Comparison of ENCODE assay signal across 1 cellular context in the genomic region with DNA sequence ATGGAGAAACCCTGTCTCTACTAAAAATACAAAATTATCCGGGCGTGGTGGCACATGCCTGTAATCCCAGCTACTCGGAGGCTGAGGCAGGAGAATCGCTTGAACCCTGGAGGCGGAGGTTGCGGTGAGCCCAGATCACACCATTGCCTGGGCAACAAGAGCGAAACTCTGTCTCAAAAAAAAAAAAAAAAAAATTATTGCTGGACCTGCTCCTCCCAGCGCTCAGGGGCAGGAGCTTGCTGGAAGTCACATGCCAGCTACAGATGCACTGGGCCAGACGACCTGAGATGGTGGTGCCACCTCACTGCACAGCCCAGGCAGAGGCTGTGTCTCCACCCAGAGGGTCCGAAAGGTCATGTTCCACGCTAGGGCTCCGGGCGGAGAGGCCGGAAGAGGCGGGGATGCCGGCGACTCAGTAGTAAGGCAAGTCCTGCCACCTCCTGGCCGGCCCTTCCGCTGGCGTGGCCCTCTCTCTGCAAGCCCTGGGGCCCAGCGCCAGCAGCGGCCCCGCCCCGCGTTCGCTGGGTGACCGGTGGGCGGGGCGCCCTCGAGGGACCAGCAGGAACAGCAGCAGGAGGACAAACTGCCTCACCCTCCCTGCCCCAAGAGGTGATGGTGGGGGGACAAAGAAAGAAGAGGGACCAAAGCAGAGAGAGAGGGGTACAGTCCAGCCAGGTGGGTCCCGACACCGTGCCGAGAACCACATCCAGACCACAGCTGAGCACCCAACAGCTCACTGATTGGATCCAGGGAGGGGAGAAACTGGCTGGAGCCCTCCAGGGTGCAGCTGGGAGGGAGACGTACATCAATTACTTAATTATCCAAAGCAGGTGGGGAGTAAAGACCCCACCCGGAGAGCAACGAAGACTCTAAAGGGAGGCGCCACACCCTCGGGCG.
TF ChIP-seq lines count a peak whose summit lies in the region.

No MANE protein-coding gene starts in this region.

TF ChIP-seq in K562, 482 proteins besides CTCF, POLR2A, EP300 and RAD21 (continued from another document and continues in another):
- TF ChIP-seq ZBTB34 (CRISPR knock-in tag; IDR thresholded peaks at IDR 0.05) (no peak), ZC3H4 (CRISPR knock-in tag; IDR thresholded peaks at IDR 0.05; ENCODE audit: borderline replicate concordance) (no peak), MTA3 (IDR thresholded peaks at IDR 0.05; ENCODE audit: borderline replicate concordance) (peak; percentile 82; the same call in 1 of the 2 replicates), RNF2 (IDR thresholded peaks at IDR 0.05) (peak; percentile 77), BRD4 (IDR thresholded peaks at IDR 0.05) (no peak), ZKSCAN3 (CRISPR knock-in tag; IDR thresholded peaks at IDR 0.05) (no peak), ZNF717 (CRISPR knock-in tag; IDR thresholded peaks at IDR 0.05) (no peak), LARP7 (IDR thresholded peaks at IDR 0.05) (0 out of 2 replicates have a peak, but pooled peaks have one; percentile 46), ADNP (tag; IDR thresholded peaks at IDR 0.05) (no peak), ZBED1 (IDR thresholded peaks at IDR 0.05) (no peak), SMAD2 (IDR thresholded peaks at IDR 0.05; ENCODE audit: low read depth, low read length) (no peak), ESRRB (CRISPR knock-in tag; IDR thresholded peaks at IDR 0.05; ENCODE audit: borderline replicate concordance) (no peak), E4F1 (CRISPR knock-in tag; IDR thresholded peaks at IDR 0.05; ENCODE audit: borderline replicate concordance) (no peak), PCBP2 (IDR thresholded peaks at IDR 0.05; ENCODE audit: low read depth, low read length, poor library complexity, severe bottlenecking) (no peak), ZNF696 (CRISPR knock-in tag; conservative IDR thresholded peaks at IDR 0.05) (no peak), SMAD1 (IDR thresholded peaks at IDR 0.05; ENCODE audit: low read depth, low read length, partially characterized antibody) (no peak), TBP (optimal IDR thresholded peaks at IDR 0.05; ENCODE audit: low read depth, low read length) (peak; percentile 75), ZNF408 (CRISPR knock-in tag; IDR thresholded peaks at IDR 0.05; ENCODE audit: low read depth) (no peak), RBFOX2 (IDR thresholded peaks at IDR 0.05; ENCODE audit: low read depth, low read length) (peak; percentile 78), SRSF1 (IDR thresholded peaks at IDR 0.05; ENCODE audit: low read depth, low read length) (no peak), ZBTB33 (CRISPR knock-in tag; IDR thresholded peaks at IDR 0.05) (no peak; the same call in 1 of the 2 replicates), ZNF766 (CRISPR knock-in tag; conservative IDR thresholded peaks at IDR 0.05) (no peak)
- TF ChIP-seq, protein P1, sequence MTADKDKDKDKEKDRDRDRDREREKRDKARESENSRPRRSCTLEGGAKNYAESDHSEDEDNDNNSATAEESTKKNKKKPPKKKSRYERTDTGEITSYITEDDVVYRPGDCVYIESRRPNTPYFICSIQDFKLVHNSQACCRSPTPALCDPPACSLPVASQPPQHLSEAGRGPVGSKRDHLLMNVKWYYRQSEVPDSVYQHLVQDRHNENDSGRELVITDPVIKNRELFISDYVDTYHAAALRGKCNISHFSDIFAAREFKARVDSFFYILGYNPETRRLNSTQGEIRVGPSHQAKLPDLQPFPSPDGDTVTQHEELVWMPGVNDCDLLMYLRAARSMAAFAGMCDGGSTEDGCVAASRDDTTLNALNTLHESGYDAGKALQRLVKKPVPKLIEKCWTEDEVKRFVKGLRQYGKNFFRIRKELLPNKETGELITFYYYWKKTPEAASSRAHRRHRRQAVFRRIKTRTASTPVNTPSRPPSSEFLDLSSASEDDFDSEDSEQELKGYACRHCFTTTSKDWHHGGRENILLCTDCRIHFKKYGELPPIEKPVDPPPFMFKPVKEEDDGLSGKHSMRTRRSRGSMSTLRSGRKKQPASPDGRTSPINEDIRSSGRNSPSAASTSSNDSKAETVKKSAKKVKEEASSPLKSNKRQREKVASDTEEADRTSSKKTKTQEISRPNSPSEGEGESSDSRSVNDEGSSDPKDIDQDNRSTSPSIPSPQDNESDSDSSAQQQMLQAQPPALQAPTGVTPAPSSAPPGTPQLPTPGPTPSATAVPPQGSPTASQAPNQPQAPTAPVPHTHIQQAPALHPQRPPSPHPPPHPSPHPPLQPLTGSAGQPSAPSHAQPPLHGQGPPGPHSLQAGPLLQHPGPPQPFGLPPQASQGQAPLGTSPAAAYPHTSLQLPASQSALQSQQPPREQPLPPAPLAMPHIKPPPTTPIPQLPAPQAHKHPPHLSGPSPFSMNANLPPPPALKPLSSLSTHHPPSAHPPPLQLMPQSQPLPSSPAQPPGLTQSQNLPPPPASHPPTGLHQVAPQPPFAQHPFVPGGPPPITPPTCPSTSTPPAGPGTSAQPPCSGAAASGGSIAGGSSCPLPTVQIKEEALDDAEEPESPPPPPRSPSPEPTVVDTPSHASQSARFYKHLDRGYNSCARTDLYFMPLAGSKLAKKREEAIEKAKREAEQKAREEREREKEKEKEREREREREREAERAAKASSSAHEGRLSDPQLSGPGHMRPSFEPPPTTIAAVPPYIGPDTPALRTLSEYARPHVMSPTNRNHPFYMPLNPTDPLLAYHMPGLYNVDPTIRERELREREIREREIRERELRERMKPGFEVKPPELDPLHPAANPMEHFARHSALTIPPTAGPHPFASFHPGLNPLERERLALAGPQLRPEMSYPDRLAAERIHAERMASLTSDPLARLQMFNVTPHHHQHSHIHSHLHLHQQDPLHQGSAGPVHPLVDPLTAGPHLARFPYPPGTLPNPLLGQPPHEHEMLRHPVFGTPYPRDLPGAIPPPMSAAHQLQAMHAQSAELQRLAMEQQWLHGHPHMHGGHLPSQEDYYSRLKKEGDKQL (CRISPR knock-in tag; IDR thresholded peaks at IDR 0.05; ENCODE audit: borderline replicate concordance), result 0 out of 2 replicates have a peak, but pooled peaks have one; percentile 18
- TF ChIP-seq, protein P2, sequence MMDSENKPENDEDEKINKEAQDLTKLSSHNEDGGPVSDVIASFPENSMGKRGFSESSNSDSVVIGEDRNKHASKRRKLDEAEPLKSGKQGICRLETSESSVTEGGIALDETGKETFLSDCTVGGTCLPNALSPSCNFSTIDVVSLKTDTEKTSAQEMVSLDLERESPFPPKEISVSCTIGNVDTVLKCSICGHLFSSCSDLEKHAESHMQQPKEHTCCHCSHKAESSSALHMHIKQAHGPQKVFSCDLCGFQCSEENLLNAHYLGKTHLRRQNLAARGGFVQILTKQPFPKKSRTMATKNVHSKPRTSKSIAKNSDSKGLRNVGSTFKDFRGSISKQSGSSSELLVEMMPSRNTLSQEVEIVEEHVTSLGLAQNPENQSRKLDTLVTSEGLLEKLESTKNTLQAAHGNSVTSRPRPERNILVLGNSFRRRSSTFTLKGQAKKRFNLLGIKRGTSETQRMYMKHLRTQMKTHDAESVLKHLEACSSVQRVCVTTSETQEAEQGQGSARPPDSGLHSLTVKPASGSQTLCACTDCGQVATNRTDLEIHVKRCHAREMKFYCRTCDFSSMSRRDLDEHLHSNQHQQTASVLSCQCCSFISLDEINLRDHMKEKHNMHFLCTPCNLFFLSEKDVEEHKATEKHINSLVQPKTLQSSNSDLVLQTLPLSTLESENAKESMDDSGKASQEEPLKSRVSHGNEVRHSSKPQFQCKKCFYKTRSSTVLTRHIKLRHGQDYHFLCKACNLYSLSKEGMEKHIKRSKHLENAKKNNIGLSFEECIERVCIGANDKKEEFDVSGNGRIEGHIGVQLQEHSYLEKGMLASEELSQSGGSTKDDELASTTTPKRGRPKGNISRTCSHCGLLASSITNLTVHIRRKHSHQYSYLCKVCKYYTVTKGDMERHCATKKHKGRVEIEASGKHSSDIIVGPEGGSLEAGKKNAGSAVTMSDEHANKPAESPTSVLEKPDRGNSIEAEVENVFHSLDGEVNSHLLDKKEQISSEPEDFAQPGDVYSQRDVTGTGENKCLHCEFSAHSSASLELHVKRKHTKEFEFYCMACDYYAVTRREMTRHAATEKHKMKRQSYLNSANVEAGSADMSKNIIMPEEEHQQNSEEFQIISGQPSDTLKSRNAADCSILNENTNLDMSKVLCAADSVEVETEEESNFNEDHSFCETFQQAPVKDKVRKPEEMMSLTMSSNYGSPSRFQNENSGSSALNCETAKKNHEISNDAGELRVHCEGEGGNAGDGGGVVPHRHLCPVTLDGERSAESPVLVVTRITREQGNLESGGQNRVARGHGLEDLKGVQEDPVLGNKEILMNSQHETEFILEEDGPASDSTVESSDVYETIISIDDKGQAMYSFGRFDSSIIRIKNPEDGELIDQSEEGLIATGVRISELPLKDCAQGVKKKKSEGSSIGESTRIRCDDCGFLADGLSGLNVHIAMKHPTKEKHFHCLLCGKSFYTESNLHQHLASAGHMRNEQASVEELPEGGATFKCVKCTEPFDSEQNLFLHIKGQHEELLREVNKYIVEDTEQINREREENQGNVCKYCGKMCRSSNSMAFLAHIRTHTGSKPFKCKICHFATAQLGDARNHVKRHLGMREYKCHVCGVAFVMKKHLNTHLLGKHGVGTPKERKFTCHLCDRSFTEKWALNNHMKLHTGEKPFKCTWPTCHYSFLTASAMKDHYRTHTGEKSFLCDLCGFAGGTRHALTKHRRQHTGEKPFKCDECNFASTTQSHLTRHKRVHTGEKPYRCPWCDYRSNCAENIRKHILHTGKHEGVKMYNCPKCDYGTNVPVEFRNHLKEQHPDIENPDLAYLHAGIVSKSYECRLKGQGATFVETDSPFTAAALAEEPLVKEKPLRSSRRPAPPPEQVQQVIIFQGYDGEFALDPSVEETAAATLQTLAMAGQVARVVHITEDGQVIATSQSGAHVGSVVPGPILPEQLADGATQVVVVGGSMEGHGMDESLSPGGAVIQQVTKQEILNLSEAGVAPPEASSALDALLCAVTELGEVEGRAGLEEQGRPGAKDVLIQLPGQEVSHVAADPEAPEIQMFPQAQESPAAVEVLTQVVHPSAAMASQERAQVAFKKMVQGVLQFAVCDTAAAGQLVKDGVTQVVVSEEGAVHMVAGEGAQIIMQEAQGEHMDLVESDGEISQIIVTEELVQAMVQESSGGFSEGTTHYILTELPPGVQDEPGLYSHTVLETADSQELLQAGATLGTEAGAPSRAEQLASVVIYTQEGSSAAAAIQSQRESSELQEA (IDR thresholded peaks at IDR 0.05; ENCODE audit: low read depth), result no peak
- TF ChIP-seq, protein P3, sequence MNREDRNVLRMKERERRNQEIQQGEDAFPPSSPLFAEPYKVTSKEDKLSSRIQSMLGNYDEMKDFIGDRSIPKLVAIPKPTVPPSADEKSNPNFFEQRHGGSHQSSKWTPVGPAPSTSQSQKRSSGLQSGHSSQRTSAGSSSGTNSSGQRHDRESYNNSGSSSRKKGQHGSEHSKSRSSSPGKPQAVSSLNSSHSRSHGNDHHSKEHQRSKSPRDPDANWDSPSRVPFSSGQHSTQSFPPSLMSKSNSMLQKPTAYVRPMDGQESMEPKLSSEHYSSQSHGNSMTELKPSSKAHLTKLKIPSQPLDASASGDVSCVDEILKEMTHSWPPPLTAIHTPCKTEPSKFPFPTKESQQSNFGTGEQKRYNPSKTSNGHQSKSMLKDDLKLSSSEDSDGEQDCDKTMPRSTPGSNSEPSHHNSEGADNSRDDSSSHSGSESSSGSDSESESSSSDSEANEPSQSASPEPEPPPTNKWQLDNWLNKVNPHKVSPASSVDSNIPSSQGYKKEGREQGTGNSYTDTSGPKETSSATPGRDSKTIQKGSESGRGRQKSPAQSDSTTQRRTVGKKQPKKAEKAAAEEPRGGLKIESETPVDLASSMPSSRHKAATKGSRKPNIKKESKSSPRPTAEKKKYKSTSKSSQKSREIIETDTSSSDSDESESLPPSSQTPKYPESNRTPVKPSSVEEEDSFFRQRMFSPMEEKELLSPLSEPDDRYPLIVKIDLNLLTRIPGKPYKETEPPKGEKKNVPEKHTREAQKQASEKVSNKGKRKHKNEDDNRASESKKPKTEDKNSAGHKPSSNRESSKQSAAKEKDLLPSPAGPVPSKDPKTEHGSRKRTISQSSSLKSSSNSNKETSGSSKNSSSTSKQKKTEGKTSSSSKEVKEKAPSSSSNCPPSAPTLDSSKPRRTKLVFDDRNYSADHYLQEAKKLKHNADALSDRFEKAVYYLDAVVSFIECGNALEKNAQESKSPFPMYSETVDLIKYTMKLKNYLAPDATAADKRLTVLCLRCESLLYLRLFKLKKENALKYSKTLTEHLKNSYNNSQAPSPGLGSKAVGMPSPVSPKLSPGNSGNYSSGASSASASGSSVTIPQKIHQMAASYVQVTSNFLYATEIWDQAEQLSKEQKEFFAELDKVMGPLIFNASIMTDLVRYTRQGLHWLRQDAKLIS (CRISPR knock-in tag; IDR thresholded peaks at IDR 0.05), result peak; percentile 48; the same call in 1 of the 2 replicates
